Comparison of ENCODE assay signal across 13 cellular contexts in the genomic region with DNA sequence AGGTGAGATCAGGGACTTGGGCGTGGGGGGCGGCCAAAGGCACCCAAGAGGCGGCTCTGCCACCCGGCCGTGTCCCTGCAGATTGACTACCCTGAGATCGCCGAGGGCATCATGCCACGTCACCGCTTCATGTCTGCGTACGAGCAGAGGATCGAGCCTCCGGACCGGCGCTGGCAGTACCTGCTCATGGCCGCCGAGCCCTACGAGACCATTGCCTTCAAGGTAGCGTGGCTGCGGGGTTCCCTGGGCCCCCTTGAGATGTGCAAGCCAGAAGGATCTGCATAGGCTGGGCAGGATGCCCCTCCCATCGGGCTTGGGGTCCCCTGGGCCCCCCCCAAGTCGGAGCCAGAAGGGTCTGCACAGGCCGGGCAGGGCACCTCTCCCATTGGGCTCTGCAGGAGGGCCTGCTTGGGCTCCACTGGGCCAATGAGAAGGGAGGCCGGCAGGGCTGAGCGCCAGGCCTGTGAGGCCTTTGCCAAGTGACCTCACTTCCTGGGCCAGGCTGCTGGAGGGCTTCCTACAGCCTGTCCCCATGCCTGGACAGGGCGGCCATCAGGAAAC. TPM values are rescaled to one million over a fixed set of nuclear protein-coding genes. Genes with fewer than 3 reads are reported as not detected.
DNase-seq lines count a peak whose midpoint lies in the region; ATAC-seq, FAIRE-seq and TF ChIP-seq lines count a peak whose summit lies in the region.
"Had no signal": no experiment of that assay in that cellular context is flagged by ENCODE, and none has a peak within 500 bp of the region (broad histone marks: within the 10 kb centered on the region; RNA-seq: fewer than 3 reads in every experiment).

No MANE protein-coding gene starts in this region.

- intact Hi-C loops in sciatic nerve (cut with DNase I) = no loop called here

- no peak overlapping the region for H3K4me3 ChIP-seq in SK-N-SH (ENCODE audit: low read depth in 2 of 2, low read length in 1 of 2)

- no peak for TF ChIP-seq CTCF in SK-N-SH (IDR thresholded peaks at IDR 0.05)
- TF ChIP-seq CTCF in glutamatergic neuron (IDR thresholded peaks at IDR 0.05; ENCODE audit: partially characterized antibody, unreplicated experiment) = no peak

- TF ChIP-seq EP300 in SK-N-SH (IDR thresholded peaks at IDR 0.05; ENCODE audit: borderline replicate concordance in 1 of 2, low read depth in 1 of 2, low read length in 1 of 2) = no peak

- no peak overlapping the region for H2AFZ ChIP-seq in SK-N-SH (ENCODE audit: low read depth)

- H3K27ac Mint-ChIP-seq in glutamatergic neuron (ENCODE audit: unreplicated experiment) = no peak overlapping the region
- H3K27ac Mint-ChIP-seq: activated CD8-positive, alpha-beta T cell treated with anti-CD3 and anti-CD28 coated beads, Interleukin-2, amount 10 ng/mL, durations not matched to agents 7 days and 5 days; activated naive CD4-positive, alpha-beta T cell treated with anti-CD3 and anti-CD28 coated beads, Interleukin-2, amount 50 U/mL, for 24 hours had no signal

- peaks cover 6 to 48% of the 10 kb centered on the region in 2 experiments; a peak in 2 of 4 replicates for H3K4me1 ChIP-seq in SK-N-SH (ENCODE audit: control insufficient read depth in 1 of 2, insufficient read depth in 2 of 2, low read depth in 1 of 2, low read length in 1 of 2)

- no peaks in the 10 kb centered on the region for H3K27me3 ChIP-seq in SK-N-SH (ENCODE audit: insufficient read depth)

- WGBS in SK-N-SH (ENCODE audit: low lambda C conversion rate) = 91% methylated on average over 18 of the region's 26 CpGs

- ATAC-seq in sciatic nerve = peak; percentile 71
- no peak for ATAC-seq in HG03457 (IDR thresholded peaks at IDR 0.05; ENCODE audit: unreplicated experiment)
- ATAC-seq: activated CD8-positive, alpha-beta T cell treated with anti-CD3 and anti-CD28 coated beads, Interleukin-2, amount 10 ng/mL, durations not matched to agents 7 days and 5 days had no signal

- H3K27me3 Mint-ChIP-seq in glutamatergic neuron (ENCODE audit: unreplicated experiment) = peaks cover 7% of the 10 kb centered on the region
- H3K27me3 Mint-ChIP-seq: activated naive CD4-positive, alpha-beta T cell treated with anti-CD3 and anti-CD28 coated beads, Interleukin-2, amount 50 U/mL, for 24 hours had no signal

- no peak for FAIRE-seq in H54 (lab: Jason Lieb, UNC)

- peaks cover 1% of the 10 kb centered on the region for H3K4me1 Mint-ChIP-seq in glutamatergic neuron (ENCODE audit: low read depth, unreplicated experiment)

- no peak overlapping the region for H3K4me2 ChIP-seq in SK-N-SH

- peaks cover 41% of the 10 kb centered on the region for H3K79me2 ChIP-seq in SK-N-SH (ENCODE audit: insufficient read depth)

- H3K36me3 Mint-ChIP-seq in glutamatergic neuron (ENCODE audit: unreplicated experiment) = no peaks in the 10 kb centered on the region

- no peak for TF ChIP-seq RAD21 in SK-N-SH (IDR thresholded peaks at IDR 0.05; ENCODE audit: low read length)

- peaks cover 22 to 66% of the 10 kb centered on the region in 2 experiments for H3K36me3 ChIP-seq in SK-N-SH (replicated peaks in 1 of 2; ENCODE audit: control insufficient read depth in 1 of 2, insufficient read depth in 2 of 2, low read length in 1 of 2)

- peaks cover 10% of the 10 kb centered on the region for H3F3A ChIP-seq in SK-N-SH (replicated peaks; ENCODE audit: insufficient read depth)

- no peaks in the 10 kb centered on the region for H3K9me3 ChIP-seq in SK-N-SH

- H4K20me1 ChIP-seq in SK-N-SH (ENCODE audit: insufficient read depth) = peaks cover 43% of the 10 kb centered on the region

- no peak for TF ChIP-seq POLR2A in H54 (IDR thresholded peaks at IDR 0.05; ENCODE audit: low read depth, low read length)

- H3K4me3 Mint-ChIP-seq in glutamatergic neuron (ENCODE audit: unreplicated experiment) = no peak overlapping the region
- H3K4me3 Mint-ChIP-seq: activated CD8-positive, alpha-beta T cell treated with anti-CD3 and anti-CD28 coated beads, Interleukin-2, amount 10 ng/mL, durations not matched to agents 7 days and 5 days; activated naive CD4-positive, alpha-beta T cell treated with anti-CD3 and anti-CD28 coated beads, Interleukin-2, amount 50 U/mL, for 24 hours had no signal

- no peak overlapping the region for H3K9ac ChIP-seq in SK-N-SH

- POLR2A ChIA-PET in SK-N-SH (lab: Yijun Ruan, JAX) = no interaction called here

- DNase-seq in H54 (ENCODE audit: insufficient read length, low spot score) (peak; percentile 90), SK-N-SH (peak; percentile 49), glomerular visceral epithelial cell (ENCODE audit: extremely low spot score) (peak; percentile 52), sciatic nerve (ENCODE audit: low spot score) (no peak), glutamatergic neuron (no peak)
- no peak for DNase-seq in stimulated activated CD4-positive, alpha-beta T cell treated with anti-CD3 and anti-CD28 coated beads, Interleukin-2, amount 100 ng/mL, for 24 hours
- no peak for DNase-seq in activated T-cell treated with anti-CD3 and anti-CD28 coated beads, Interleukin-2, amount 50 U/mL, for 48 hours
- DNase-seq: activated CD8-positive, alpha-beta T cell treated with anti-CD3 and anti-CD28 coated beads, Interleukin-2, amount 10 ng/mL, durations not matched to agents 7 days and 5 days; NCI-H774 had no signal

- no peaks in the 10 kb centered on the region for H3K9me2 ChIP-seq in SK-N-SH

- peak overlapping the region; percentile 45 to 47; a peak in 3 of 4 replicates for H3K27ac ChIP-seq in SK-N-SH (ENCODE audit: low read depth in 2 of 2, low read length in 1 of 2)

- CTCF ChIA-PET in SK-N-SH (lab: Yijun Ruan, JAX) = interaction anchor here (1.8 to 10.4 kb wide), 4 partner anchors 8 to 69 kb away, joined by 6 to 121 read pairs (median 50); no protein-coding TSS in a partner anchor

- peaks cover 7% of the 10 kb centered on the region for H3K9me3 Mint-ChIP-seq in glutamatergic neuron (ENCODE audit: unreplicated experiment)
- H3K9me3 Mint-ChIP-seq: activated naive CD4-positive, alpha-beta T cell treated with anti-CD3 and anti-CD28 coated beads, Interleukin-2, amount 50 U/mL, for 24 hours had no signal

TF ChIP-seq in SK-N-SH, 30 proteins besides CTCF, POLR2A, EP300 and RAD21:
- TF ChIP-seq NFIC (IDR thresholded peaks at IDR 0.05; ENCODE audit: borderline replicate concordance) (peak; percentile 70), MEF2A (IDR thresholded peaks at IDR 0.05; ENCODE audit: borderline replicate concordance, low read depth) (no peak), GABPA (IDR thresholded peaks at IDR 0.05; ENCODE audit: low read depth) (peak; percentile 47; the same call in 1 of the 2 replicates)

RNA-seq across cellular contexts. Expression of a gene that starts 2.2 kb away (rescaled TPM):
- polyA plus RNA-seq in SK-N-SH (2012; rRNA removed) = 16.0 and 18.1 TPM in 2 replicates
- 1.4 and 2.7 TPM in 2 replicates for polyA plus RNA-seq in SK-N-SH (2012; cell fraction: cytosol; rRNA removed)
- 255 and 564 TPM in 2 replicates for polyA plus RNA-seq in SK-N-SH (2012; cell fraction: nucleus; rRNA removed)
- total RNA-seq in sciatic nerve (1.3 TPM), glutamatergic neuron (ENCODE audit: unreplicated experiment) (11.0 TPM)

RNA-seq across cellular contexts. Expression of a gene that starts 9.3 kb away (rescaled TPM):
- polyA plus RNA-seq in SK-N-SH (2012; rRNA removed) = 0.76 and 0.88 TPM in 2 replicates
- 0.58 and 0.66 TPM in 2 replicates for polyA plus RNA-seq in SK-N-SH (2012; cell fraction: cytosol; rRNA removed)
- 0.75 and 1.8 TPM in 2 replicates for polyA plus RNA-seq in SK-N-SH (2012; cell fraction: nucleus; rRNA removed)
- total RNA-seq in sciatic nerve (not detected), glutamatergic neuron (ENCODE audit: unreplicated experiment) (not detected)
- total RNA-seq: activated CD8-positive, alpha-beta T cell treated with anti-CD3 and anti-CD28 coated beads, Interleukin-2, amount 10 ng/mL, durations not matched to agents 7 days and 5 days; posterior vena cava; T-helper 1 cell treated with Interleukin-12 subunit alpha and Interleukin-12 subunit beta and Interleukin-4 antibody, amounts not matched to agents 30 ng/mL and 1 ng/mL, for 36 hours had no signal

RNA-seq across cellular contexts. Expression of a gene that starts 10.3 kb away (rescaled TPM):
- polyA plus RNA-seq in SK-N-SH (2012; rRNA removed) = 35.0 and 55.8 TPM in 2 replicates
- polyA plus RNA-seq in SK-N-SH (2012; cell fraction: cytosol; rRNA removed) = 18.7 and 29.3 TPM in 2 replicates
- 271 and 351 TPM in 2 replicates for polyA plus RNA-seq in SK-N-SH (2012; cell fraction: nucleus; rRNA removed)
- 65.0 TPM for total RNA-seq in sciatic nerve
- 101 TPM for total RNA-seq in glutamatergic neuron (ENCODE audit: unreplicated experiment)

RNA-seq across cellular contexts. Expression of a gene that starts 10.8 kb away (rescaled TPM):
- 128 and 151 TPM in 2 replicates for polyA plus RNA-seq in SK-N-SH (2012; rRNA removed)
- 82.0 and 106 TPM in 2 replicates for polyA plus RNA-seq in SK-N-SH (2012; cell fraction: cytosol; rRNA removed)
- polyA plus RNA-seq in SK-N-SH (2012; cell fraction: nucleus; rRNA removed) = 251 and 261 TPM in 2 replicates
- 34.2 TPM for total RNA-seq in sciatic nerve
- total RNA-seq in glutamatergic neuron (ENCODE audit: unreplicated experiment) = 164 TPM

RNA-seq across cellular contexts. Expression of a gene that starts 35.1 kb away (rescaled TPM):
- not detected in 2 replicates for polyA plus RNA-seq in SK-N-SH (2012; rRNA removed)
- not detected in 2 replicates for polyA plus RNA-seq in SK-N-SH (2012; cell fraction: cytosol; rRNA removed)
- not detected in 2 replicates for polyA plus RNA-seq in SK-N-SH (2012; cell fraction: nucleus; rRNA removed)
- total RNA-seq in sciatic nerve = 0.71 TPM
- not detected for total RNA-seq in glutamatergic neuron (ENCODE audit: unreplicated experiment)

Comparison
In these comparisons a context has a peak if more than half of its experiments do, and no peak if none do; other contexts are left out.
1. DNase-seq: peak in H54 (single experiment), SK-N-SH (single experiment) and glomerular visceral epithelial cell (single experiment); none in sciatic nerve (single experiment), glutamatergic neuron (single experiment), stimulated activated CD4-positive, alpha-beta T cell treated with anti-CD3 and anti-CD28 coated beads, Interleukin-2, amount 100 ng/mL, for 24 hours (0 of 2) and activated T-cell treated with anti-CD3 and anti-CD28 coated beads, Interleukin-2, amount 50 U/mL, for 48 hours (0 of 2).